In the genomic region with DNA sequence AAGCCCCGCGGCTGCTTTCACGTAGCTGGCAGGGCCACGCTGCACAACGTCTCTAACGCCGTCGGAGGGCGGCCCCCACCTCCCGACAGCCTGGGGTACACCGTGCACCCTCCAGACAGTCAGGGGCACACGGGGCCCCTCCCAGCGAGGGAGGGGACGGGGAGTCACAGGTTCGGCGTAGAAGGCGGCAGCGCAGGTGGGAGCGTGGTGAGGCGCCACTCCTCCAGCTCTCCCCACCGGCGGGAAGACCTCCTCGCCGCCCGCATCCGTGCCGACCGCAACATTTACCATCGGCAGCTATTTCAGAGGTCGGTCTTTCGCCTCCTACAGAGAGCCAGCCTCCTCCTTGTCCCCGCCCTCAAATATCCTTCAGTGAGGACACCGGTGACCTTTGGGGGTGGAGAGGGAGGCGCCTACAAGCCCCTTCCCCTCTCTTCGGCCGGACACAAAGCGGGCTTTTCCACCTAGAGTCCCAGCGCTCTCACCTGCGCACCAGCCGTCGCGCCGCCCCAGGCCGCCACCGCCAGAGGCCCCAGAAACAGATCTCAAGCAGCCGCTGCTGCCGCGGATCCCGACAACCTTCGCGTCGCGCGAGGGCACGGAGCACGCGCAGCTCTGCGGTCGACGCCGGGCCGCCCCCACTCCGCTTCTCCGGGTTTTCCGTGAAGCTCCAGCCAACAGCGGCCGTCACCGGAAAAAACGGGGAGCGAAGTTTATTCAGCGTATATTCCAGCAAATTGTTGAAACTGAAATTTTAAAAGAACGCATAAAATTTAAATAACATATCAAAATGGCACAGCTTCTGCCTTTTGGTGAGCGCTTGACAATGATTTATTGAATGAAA, we compare ENCODE assay signal across 1 cellular context.
TF ChIP-seq lines count a peak whose summit lies in the region.

A gene (minus strand): TSS at position 600 of the 844 bp plus-strand sequence. CDS start 20,708 bp downstream, outside the sequence.

TF ChIP-seq in HepG2, 621 proteins besides CTCF, POLR2A, EP300 and RAD21 (continued from another document and continues in another):
- TF ChIP-seq, protein P1, sequence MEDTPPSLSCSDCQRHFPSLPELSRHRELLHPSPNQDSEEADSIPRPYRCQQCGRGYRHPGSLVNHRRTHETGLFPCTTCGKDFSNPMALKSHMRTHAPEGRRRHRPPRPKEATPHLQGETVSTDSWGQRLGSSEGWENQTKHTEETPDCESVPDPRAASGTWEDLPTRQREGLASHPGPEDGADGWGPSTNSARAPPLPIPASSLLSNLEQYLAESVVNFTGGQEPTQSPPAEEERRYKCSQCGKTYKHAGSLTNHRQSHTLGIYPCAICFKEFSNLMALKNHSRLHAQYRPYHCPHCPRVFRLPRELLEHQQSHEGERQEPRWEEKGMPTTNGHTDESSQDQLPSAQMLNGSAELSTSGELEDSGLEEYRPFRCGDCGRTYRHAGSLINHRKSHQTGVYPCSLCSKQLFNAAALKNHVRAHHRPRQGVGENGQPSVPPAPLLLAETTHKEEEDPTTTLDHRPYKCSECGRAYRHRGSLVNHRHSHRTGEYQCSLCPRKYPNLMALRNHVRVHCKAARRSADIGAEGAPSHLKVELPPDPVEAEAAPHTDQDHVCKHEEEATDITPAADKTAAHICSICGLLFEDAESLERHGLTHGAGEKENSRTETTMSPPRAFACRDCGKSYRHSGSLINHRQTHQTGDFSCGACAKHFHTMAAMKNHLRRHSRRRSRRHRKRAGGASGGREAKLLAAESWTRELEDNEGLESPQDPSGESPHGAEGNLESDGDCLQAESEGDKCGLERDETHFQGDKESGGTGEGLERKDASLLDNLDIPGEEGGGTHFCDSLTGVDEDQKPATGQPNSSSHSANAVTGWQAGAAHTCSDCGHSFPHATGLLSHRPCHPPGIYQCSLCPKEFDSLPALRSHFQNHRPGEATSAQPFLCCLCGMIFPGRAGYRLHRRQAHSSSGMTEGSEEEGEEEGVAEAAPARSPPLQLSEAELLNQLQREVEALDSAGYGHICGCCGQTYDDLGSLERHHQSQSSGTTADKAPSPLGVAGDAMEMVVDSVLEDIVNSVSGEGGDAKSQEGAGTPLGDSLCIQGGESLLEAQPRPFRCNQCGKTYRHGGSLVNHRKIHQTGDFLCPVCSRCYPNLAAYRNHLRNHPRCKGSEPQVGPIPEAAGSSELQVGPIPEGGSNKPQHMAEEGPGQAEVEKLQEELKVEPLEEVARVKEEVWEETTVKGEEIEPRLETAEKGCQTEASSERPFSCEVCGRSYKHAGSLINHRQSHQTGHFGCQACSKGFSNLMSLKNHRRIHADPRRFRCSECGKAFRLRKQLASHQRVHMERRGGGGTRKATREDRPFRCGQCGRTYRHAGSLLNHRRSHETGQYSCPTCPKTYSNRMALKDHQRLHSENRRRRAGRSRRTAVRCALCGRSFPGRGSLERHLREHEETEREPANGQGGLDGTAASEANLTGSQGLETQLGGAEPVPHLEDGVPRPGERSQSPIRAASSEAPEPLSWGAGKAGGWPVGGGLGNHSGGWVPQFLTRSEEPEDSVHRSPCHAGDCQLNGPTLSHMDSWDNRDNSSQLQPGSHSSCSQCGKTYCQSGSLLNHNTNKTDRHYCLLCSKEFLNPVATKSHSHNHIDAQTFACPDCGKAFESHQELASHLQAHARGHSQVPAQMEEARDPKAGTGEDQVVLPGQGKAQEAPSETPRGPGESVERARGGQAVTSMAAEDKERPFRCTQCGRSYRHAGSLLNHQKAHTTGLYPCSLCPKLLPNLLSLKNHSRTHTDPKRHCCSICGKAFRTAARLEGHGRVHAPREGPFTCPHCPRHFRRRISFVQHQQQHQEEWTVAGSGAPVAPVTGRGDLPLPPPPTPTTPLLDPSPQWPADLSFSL (CRISPR knock-in tag; IDR thresholded peaks at IDR 0.05), result 0 out of 2 replicates have a peak, but pooled peaks have one; percentile 12
- TF ChIP-seq ARID2 (CRISPR knock-in tag; IDR thresholded peaks at IDR 0.05; ENCODE audit: borderline replicate concordance) (no peak), NR3C1 (CRISPR knock-in tag; IDR thresholded peaks at IDR 0.05) (peak; percentile 89; the same call in 1 of the 2 replicates), ZNF83 (CRISPR knock-in tag; IDR thresholded peaks at IDR 0.05; ENCODE audit: borderline replicate concordance) (peak; percentile 87; the same call in 1 of the 2 replicates), MEF2D (CRISPR knock-in tag; IDR thresholded peaks at IDR 0.05) (no peak; the same call in 1 of the 2 replicates), IKZF1 (IDR thresholded peaks at IDR 0.05) (no peak), CREB1 (IDR thresholded peaks at IDR 0.05) (peak; percentile 85), CREB1 (CRISPR knock-in tag; IDR thresholded peaks at IDR 0.05) (peak; percentile 82), ZBTB7B (CRISPR knock-in tag; IDR thresholded peaks at IDR 0.05) (no peak), JUND (CRISPR knock-in tag; IDR thresholded peaks at IDR 0.05) (peak; percentile 61), HOXA9 (CRISPR knock-in tag; IDR thresholded peaks at IDR 0.05; ENCODE audit: borderline replicate concordance) (peak; percentile 95), SMARCC2 (IDR thresholded peaks at IDR 0.05) (no peak), MED8 (CRISPR knock-in tag; IDR thresholded peaks at IDR 0.05; ENCODE audit: insufficient replicate concordance) (peak; percentile 88), RELA (CRISPR knock-in tag; IDR thresholded peaks at IDR 0.05) (peak; percentile 51), TCF12 (IDR thresholded peaks at IDR 0.05) (no peak), TCF12 (CRISPR knock-in tag; IDR thresholded peaks at IDR 0.05) (0 out of 2 replicates have a peak, but pooled peaks have one; percentile 36), NRL (CRISPR knock-in tag; IDR thresholded peaks at IDR 0.05; ENCODE audit: borderline replicate concordance) (peak; percentile 78), KDM1A (CRISPR knock-in tag; IDR thresholded peaks at IDR 0.05) (peak; percentile 44; the same call in 1 of the 2 replicates), ZNF724P (CRISPR knock-in tag; IDR thresholded peaks at IDR 0.05; ENCODE audit: borderline replicate concordance) (peak; percentile 92), ZNF7 (CRISPR knock-in tag; IDR thresholded peaks at IDR 0.05) (no peak), FOSL1 (CRISPR knock-in tag; IDR thresholded peaks at IDR 0.05; ENCODE audit: borderline replicate concordance) (0 out of 2 replicates have a peak, but pooled peaks have one; percentile 52), ERF (CRISPR knock-in tag; IDR thresholded peaks at IDR 0.05) (peak; percentile 78), U2AF1 (optimal IDR thresholded peaks at IDR 0.05; ENCODE audit: low read depth, low read length) (peak; percentile 50), NCOR1 (IDR thresholded peaks at IDR 0.05; ENCODE audit: borderline replicate concordance, low read length) (peak; percentile 58; the same call in 1 of the 2 replicates), RBFOX2 (IDR thresholded peaks at IDR 0.05; ENCODE audit: low read depth, low read length) (peak; percentile 99), ZNF713 (CRISPR knock-in tag; IDR thresholded peaks at IDR 0.05) (0 out of 2 replicates have a peak, but pooled peaks have one; percentile 56), GZF1 (CRISPR knock-in tag; IDR thresholded peaks at IDR 0.05) (peak; percentile 82), MBD4 (IDR thresholded peaks at IDR 0.05; ENCODE audit: borderline replicate concordance, low read length) (no peak), PTBP1 (IDR thresholded peaks at IDR 0.05; ENCODE audit: low read depth, low read length, poor library complexity, severe bottlenecking) (peak; percentile 76), PCBP2 (optimal IDR thresholded peaks at IDR 0.05; ENCODE audit: low read depth, low read length, poor library complexity, severe bottlenecking) (no peak), KLF9 (CRISPR knock-in tag; IDR thresholded peaks at IDR 0.05; ENCODE audit: low read depth) (no peak), FOXK2 (IDR thresholded peaks at IDR 0.05) (no peak), CBX5 (CRISPR knock-in tag; IDR thresholded peaks at IDR 0.05; ENCODE audit: borderline replicate concordance) (peak; percentile 44; the same call in 1 of the 2 replicates), ZFYVE20 (CRISPR knock-in tag; IDR thresholded peaks at IDR 0.05; ENCODE audit: borderline replicate concordance, low read depth) (no peak; the same call in 1 of the 2 replicates), ZNF709 (CRISPR knock-in tag; IDR thresholded peaks at IDR 0.05) (peak; percentile 96), ZNF737 (CRISPR knock-in tag; IDR thresholded peaks at IDR 0.05; ENCODE audit: borderline replicate concordance) (no peak), RAD51 (IDR thresholded peaks at IDR 0.05; ENCODE audit: borderline replicate concordance) (no peak)
- TF ChIP-seq, protein P2, sequence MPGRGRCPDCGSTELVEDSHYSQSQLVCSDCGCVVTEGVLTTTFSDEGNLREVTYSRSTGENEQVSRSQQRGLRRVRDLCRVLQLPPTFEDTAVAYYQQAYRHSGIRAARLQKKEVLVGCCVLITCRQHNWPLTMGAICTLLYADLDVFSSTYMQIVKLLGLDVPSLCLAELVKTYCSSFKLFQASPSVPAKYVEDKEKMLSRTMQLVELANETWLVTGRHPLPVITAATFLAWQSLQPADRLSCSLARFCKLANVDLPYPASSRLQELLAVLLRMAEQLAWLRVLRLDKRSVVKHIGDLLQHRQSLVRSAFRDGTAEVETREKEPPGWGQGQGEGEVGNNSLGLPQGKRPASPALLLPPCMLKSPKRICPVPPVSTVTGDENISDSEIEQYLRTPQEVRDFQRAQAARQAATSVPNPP (CRISPR knock-in tag; IDR thresholded peaks at IDR 0.05), result peak; percentile 92
- TF ChIP-seq, protein P3, sequence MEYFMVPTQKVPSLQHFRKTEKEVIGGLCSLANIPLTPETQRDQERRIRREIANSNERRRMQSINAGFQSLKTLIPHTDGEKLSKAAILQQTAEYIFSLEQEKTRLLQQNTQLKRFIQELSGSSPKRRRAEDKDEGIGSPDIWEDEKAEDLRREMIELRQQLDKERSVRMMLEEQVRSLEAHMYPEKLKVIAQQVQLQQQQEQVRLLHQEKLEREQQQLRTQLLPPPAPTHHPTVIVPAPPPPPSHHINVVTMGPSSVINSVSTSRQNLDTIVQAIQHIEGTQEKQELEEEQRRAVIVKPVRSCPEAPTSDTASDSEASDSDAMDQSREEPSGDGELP (IDR thresholded peaks at IDR 0.05; ENCODE audit: borderline replicate concordance, low read depth), result peak; percentile 50; the same call in 1 of the 2 replicates
- TF ChIP-seq, protein P4, sequence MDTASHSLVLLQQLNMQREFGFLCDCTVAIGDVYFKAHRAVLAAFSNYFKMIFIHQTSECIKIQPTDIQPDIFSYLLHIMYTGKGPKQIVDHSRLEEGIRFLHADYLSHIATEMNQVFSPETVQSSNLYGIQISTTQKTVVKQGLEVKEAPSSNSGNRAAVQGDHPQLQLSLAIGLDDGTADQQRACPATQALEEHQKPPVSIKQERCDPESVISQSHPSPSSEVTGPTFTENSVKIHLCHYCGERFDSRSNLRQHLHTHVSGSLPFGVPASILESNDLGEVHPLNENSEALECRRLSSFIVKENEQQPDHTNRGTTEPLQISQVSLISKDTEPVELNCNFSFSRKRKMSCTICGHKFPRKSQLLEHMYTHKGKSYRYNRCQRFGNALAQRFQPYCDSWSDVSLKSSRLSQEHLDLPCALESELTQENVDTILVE (CRISPR knock-in tag; IDR thresholded peaks at IDR 0.05), result peak; percentile 90
- TF ChIP-seq, protein P5, sequence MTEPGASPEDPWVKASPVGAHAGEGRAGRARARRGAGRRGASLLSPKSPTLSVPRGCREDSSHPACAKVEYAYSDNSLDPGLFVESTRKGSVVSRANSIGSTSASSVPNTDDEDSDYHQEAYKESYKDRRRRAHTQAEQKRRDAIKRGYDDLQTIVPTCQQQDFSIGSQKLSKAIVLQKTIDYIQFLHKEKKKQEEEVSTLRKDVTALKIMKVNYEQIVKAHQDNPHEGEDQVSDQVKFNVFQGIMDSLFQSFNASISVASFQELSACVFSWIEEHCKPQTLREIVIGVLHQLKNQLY (CRISPR knock-in tag; IDR thresholded peaks at IDR 0.05), result peak; percentile 20; the same call in 1 of the 2 replicates
- TF ChIP-seq, protein P6, sequence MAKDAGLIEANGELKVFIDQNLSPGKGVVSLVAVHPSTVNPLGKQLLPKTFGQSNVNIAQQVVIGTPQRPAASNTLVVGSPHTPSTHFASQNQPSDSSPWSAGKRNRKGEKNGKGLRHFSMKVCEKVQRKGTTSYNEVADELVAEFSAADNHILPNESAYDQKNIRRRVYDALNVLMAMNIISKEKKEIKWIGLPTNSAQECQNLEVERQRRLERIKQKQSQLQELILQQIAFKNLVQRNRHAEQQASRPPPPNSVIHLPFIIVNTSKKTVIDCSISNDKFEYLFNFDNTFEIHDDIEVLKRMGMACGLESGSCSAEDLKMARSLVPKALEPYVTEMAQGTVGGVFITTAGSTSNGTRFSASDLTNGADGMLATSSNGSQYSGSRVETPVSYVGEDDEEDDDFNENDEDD (CRISPR knock-in tag; IDR thresholded peaks at IDR 0.05; ENCODE audit: borderline replicate concordance), result peak; percentile 93
- TF ChIP-seq, protein P7, sequence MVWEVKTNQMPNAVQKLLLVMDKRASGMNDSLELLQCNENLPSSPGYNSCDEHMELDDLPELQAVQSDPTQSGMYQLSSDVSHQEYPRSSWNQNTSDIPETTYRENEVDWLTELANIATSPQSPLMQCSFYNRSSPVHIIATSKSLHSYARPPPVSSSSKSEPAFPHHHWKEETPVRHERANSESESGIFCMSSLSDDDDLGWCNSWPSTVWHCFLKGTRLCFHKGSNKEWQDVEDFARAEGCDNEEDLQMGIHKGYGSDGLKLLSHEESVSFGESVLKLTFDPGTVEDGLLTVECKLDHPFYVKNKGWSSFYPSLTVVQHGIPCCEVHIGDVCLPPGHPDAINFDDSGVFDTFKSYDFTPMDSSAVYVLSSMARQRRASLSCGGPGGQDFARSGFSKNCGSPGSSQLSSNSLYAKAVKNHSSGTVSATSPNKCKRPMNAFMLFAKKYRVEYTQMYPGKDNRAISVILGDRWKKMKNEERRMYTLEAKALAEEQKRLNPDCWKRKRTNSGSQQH (CRISPR knock-in tag; IDR thresholded peaks at IDR 0.05; ENCODE audit: low read depth), result no peak; the same call in 1 of the 2 replicates
- TF ChIP-seq, protein P8, sequence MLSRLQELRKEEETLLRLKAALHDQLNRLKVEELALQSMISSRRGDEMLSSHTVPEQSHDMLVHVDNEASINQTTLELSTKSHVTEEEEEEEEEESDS (CRISPR knock-in tag; IDR thresholded peaks at IDR 0.05; ENCODE audit: borderline replicate concordance), result peak; percentile 97
- TF ChIP-seq, protein P9, sequence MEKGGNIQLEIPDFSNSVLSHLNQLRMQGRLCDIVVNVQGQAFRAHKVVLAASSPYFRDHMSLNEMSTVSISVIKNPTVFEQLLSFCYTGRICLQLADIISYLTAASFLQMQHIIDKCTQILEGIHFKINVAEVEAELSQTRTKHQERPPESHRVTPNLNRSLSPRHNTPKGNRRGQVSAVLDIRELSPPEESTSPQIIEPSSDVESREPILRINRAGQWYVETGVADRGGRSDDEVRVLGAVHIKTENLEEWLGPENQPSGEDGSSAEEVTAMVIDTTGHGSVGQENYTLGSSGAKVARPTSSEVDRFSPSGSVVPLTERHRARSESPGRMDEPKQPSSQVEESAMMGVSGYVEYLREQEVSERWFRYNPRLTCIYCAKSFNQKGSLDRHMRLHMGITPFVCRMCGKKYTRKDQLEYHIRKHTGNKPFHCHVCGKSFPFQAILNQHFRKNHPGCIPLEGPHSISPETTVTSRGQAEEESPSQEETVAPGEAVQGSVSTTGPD (CRISPR knock-in tag; IDR thresholded peaks at IDR 0.05), result no peak
